ENCODE assay signal across 8 cellular contexts in the genomic region with DNA sequence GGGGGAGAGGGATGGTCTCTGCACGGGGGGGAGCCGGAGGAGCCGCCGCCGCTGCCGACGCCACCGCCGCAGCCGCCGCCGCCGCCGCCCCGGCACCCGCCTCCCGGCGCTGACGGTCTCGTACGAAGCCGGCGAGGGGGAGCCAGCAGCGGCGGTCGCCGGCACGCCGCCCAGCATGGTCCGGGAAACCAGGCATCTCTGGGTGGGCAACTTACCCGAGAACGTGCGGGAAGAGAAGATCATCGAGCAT. TPM values are rescaled to one million over a fixed set of nuclear protein-coding genes. Genes with fewer than 3 reads are reported as not detected.
DNase-seq lines count a peak whose midpoint lies in the region; ATAC-seq, FAIRE-seq and TF ChIP-seq lines count a peak whose summit lies in the region.

No MANE protein-coding gene starts in this region.

- H3K4me2 ChIP-seq in A549 (peak overlapping the region; percentile 96), mammary epithelial cell (ENCODE audit: insufficient read depth, low read depth, low read length) (peak overlapping the region; percentile 80)

- BruUV-seq in mammary epithelial cell (replicated peaks; lab: Mats Ljungman, UMichigan) = no TSS peak

- TF ChIP-seq CTCF in A549 (IDR thresholded peaks at IDR 0.05) (no peak), HL-60 (IDR thresholded peaks at IDR 0.05; ENCODE audit: insufficient read depth, low read length) (no peak), mammary epithelial cell (conservative IDR thresholded peaks at IDR 0.05 in 1 of 2, IDR thresholded peaks at IDR 0.05 in 1 of 2; ENCODE audit: extremely low read depth in 1 of 2, insufficient read depth in 1 of 2, low read depth in 1 of 2, low read length in 2 of 2) (no peak), GM10248 (IDR thresholded peaks at IDR 0.05; ENCODE audit: control extremely low read depth, extremely low read depth, low read depth, missing control alignments) (no peak)

- peaks cover 67% of the 10 kb centered on the region for H3K79me2 ChIP-seq in mammary epithelial cell (ENCODE audit: insufficient read depth, low read length)

- DNase-seq in A549 (ENCODE audit: low read depth in 1 of 2, low spot score in 1 of 2) (no peak), HL-60 (ENCODE audit: low read depth in 1 of 2, low spot score in 1 of 2) (no peak), mammary epithelial cell (no peak), ecto neural progenitor cell (ENCODE audit: low spot score) (no peak), GM10248 (ENCODE audit: extremely low spot score) (no peak)
- DNase-seq in activated effector memory CD4-positive, alpha-beta T cell treated with anti-CD3 and anti-CD28 coated beads, Interleukin-2, amount 50 U/mL, for 16 hours = no peak

- dilution Hi-C loops in mammary epithelial cell (cut with HindIII; ENCODE audit: low sequenced_read_pairs) = no loop called here

- in situ Hi-C loops in mammary epithelial cell (cut with MboI; ENCODE audit: low sequenced_read_pairs in 2 of 2) = no loop called here

- no peaks in the 10 kb centered on the region for H3K36me3 ChIP-seq in mammary epithelial cell (ENCODE audit: insufficient read depth, low read length)
- no peaks in the 10 kb centered on the region for H3K36me3 ChIP-seq in mucosa of stomach (ENCODE audit: control insufficient read depth, insufficient read depth, low read length)

- CTCF ChIA-PET in A549 (lab: Yijun Ruan, JAX) (interaction anchor here (0.9 to 1.5 kb wide), 5 partner anchors 14 to 48 kb away, joined by 3 to 4 read pairs (median 4); no protein-coding TSS in a partner anchor), mammary epithelial cell (lab: Charles Lee; ENCODE audit: low non-redundant PET) (no interaction called here), GM10248 (lab: Yijun Ruan, JAX) (interaction anchor here (0.8 to 2.8 kb wide), 4 partner anchors 9 to 151 kb away, joined by 3 to 16 read pairs (median 3); no protein-coding TSS in a partner anchor)

- TF ChIP-seq RAD21 in A549 (conservative IDR thresholded peaks at IDR 0.05 in 1 of 2, IDR thresholded peaks at IDR 0.05 in 1 of 2) = no peak

- WGBS in A549 (ENCODE audit: missing lambda C conversion rate) = no CpG with 5 or more reads among the region's 34 CpGs
- WGBS in mammary epithelial cell (ENCODE audit: low coverage, missing lambda C conversion rate) = 0% methylated on average over 2 of the region's 34 CpGs

- intact Hi-C loops in mammary epithelial cell (cut with micrococcal nuclease) = loop anchor here (1.0 to 5.0 kb wide), 3 partner anchors 12 to 166 kb away; a partner anchor contains a TSS

- no peak for TF ChIP-seq EP300 in A549 (IDR thresholded peaks at IDR 0.05)

- no peak for FAIRE-seq in A549 (lab: Jason Lieb, UNC)

- no peaks in the 10 kb centered on the region for H4K20me1 ChIP-seq in mammary epithelial cell (ENCODE audit: insufficient read depth, low read length)

- peak overlapping the region; percentile 63 for H2AFZ ChIP-seq in mammary epithelial cell (ENCODE audit: low read depth, low read length)

- POLR2A ChIA-PET in A549 (lab: Yijun Ruan, JAX) = interaction anchor here (0.8 to 4.4 kb wide), 12 partner anchors 9 to 102 kb away, joined by 3 to 30 read pairs (median 4); no protein-coding TSS in a partner anchor
- POLR2A ChIA-PET in GM10248 (lab: Yijun Ruan, JAX) = interaction anchor here (0.9 to 2.0 kb wide), 3 partner anchors 10 to 14 kb away, joined by 3 to 24 read pairs (median 3); no protein-coding TSS in a partner anchor

- ATAC-seq in A549 (no peak), HG03135 (IDR thresholded peaks at IDR 0.05; ENCODE audit: unreplicated experiment) (no peak)

- H3K4me3 ChIP-seq in A549 = peak overlapping the region; percentile 99
- peak overlapping the region; percentile 67 for H3K4me3 ChIP-seq in HL-60 (replicated peaks; ENCODE audit: insufficient read depth, low read length)
- H3K4me3 ChIP-seq in mammary epithelial cell (replicated peaks in 1 of 3; ENCODE audit: insufficient read depth in 1 of 3, low read depth in 2 of 3, low read length in 3 of 3) = peak overlapping the region; percentile 69 to 98 (median 87)
- H3K4me3 ChIP-seq in mucosa of stomach (ENCODE audit: low read length) = peak overlapping the region; percentile 80

- no peaks in the 10 kb centered on the region for H3K9me3 ChIP-seq in A549
- H3K9me3 ChIP-seq in mammary epithelial cell (replicated peaks; ENCODE audit: insufficient read depth, low read length) = no peaks in the 10 kb centered on the region
- no peaks in the 10 kb centered on the region for H3K9me3 ChIP-seq in mucosa of stomach (ENCODE audit: control insufficient read depth, low read length)

- peak overlapping the region; percentile 100 for H3K9ac ChIP-seq in mammary epithelial cell (ENCODE audit: insufficient read depth, low read length)
- H3K9ac ChIP-seq in mucosa of stomach (ENCODE audit: low read length) = peak overlapping the region; percentile 94

- peak overlapping the region; percentile 98 to 100 for H3K27ac ChIP-seq in A549
- H3K27ac ChIP-seq in HL-60 (replicated peaks) = peak overlapping the region; percentile 75
- peak overlapping the region; percentile 98 for H3K27ac ChIP-seq in mammary epithelial cell (ENCODE audit: insufficient read depth, low read depth, low read length)

- H3K4me1 ChIP-seq in A549 (peaks cover 35% of the 10 kb centered on the region), mammary epithelial cell (ENCODE audit: insufficient read depth, low read length) (peaks cover 29% of the 10 kb centered on the region), mucosa of stomach (ENCODE audit: control insufficient read depth, insufficient read depth, low read length) (peaks cover 15% of the 10 kb centered on the region)

- TF ChIP-seq POLR2A in A549 (IDR thresholded peaks at IDR 0.05; ENCODE audit: low read length) = no peak

- H3K27me3 ChIP-seq in HL-60 (ENCODE audit: insufficient read depth, poor library complexity, severe bottlenecking) = no peaks in the 10 kb centered on the region
- H3K27me3 ChIP-seq in mammary epithelial cell (ENCODE audit: insufficient read depth, low read length) = no peaks in the 10 kb centered on the region
- H3K27me3 ChIP-seq in mucosa of stomach (ENCODE audit: control insufficient read depth, insufficient read depth, low read length) = no peaks in the 10 kb centered on the region

TF ChIP-seq in A549, 52 proteins besides CTCF, POLR2A, EP300 and RAD21:
- TF ChIP-seq BHLHE40 (IDR thresholded peaks at IDR 0.05; ENCODE audit: low read depth, low read length) (no peak), TP53 (CRISPR knock-in tag; IDR thresholded peaks at IDR 0.05) (no peak), CEBPB (IDR thresholded peaks at IDR 0.05) (no peak), ZC3H11A (IDR thresholded peaks at IDR 0.05) (no peak), EHF (CRISPR knock-in tag; IDR thresholded peaks at IDR 0.05) (no peak), JUN (IDR thresholded peaks at IDR 0.05) (0 out of 5 replicates have a peak, but pooled peaks of 1 of the 2 experiments have one; percentile 13), NPAS2 (CRISPR knock-in tag; IDR thresholded peaks at IDR 0.05; ENCODE audit: borderline replicate concordance) (no peak), CBX2 (IDR thresholded peaks at IDR 0.05; ENCODE audit: borderline replicate concordance, low read depth) (no peak)
- TF ChIP-seq, protein P1, sequence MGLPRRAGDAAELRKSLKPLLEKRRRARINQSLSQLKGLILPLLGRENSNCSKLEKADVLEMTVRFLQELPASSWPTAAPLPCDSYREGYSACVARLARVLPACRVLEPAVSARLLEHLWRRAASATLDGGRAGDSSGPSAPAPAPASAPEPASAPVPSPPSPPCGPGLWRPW (IDR thresholded peaks at IDR 0.05) = no peak
- TF ChIP-seq, protein P2, sequence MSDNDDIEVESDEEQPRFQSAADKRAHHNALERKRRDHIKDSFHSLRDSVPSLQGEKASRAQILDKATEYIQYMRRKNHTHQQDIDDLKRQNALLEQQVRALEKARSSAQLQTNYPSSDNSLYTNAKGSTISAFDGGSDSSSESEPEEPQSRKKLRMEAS (IDR thresholded peaks at IDR 0.05) = 0 out of 2 replicates have a peak, but pooled peaks have one; percentile 4

RNA-seq across cellular contexts. Expression of a gene that starts 0.3 kb away (rescaled TPM):
- polyA plus RNA-seq in A549 (2011; rRNA removed) (7.0 and 14.3 TPM in 2 replicates), A549 (2017; fragmentation: RNase III; extraction: RNeasy Plus Mini Kit Qiagen cat#74134 plus additional on column Dnase treatment) (12.2 to 21.2 TPM (median 15.5 TPM) in 3 replicates), mammary epithelial cell (6.5 TPM)
- 7.2 and 10.8 TPM in 2 replicates for polyA plus RNA-seq in A549 (2012; cell fraction: cytosol; rRNA removed)
- 41.3 and 43.5 TPM in 2 replicates for polyA plus RNA-seq in A549 (2012; cell fraction: nucleus; rRNA removed)
- 32.0 and 34.5 TPM in 2 replicates for polyA minus RNA-seq in A549 (2011; rRNA and poly(A)+ RNA removed)
- 10 to 100 TPM; 32.3 to 48.1 TPM for total RNA-seq in mammary epithelial cell
- 37.1 TPM for polyA minus RNA-seq in mammary epithelial cell

RNA-seq across cellular contexts. Expression of a gene that starts 40.4 kb away (rescaled TPM):
- polyA plus RNA-seq in A549 (2011; rRNA removed) (2.0 and 4.1 TPM in 2 replicates), A549 (2017; fragmentation: RNase III; extraction: RNeasy Plus Mini Kit Qiagen cat#74134 plus additional on column Dnase treatment) (0.64 to 1.2 TPM (median 0.68 TPM) in 3 replicates), mammary epithelial cell (1.9 TPM)
- polyA plus RNA-seq in A549 (2012; cell fraction: cytosol; rRNA removed) = 1.6 and 2.1 TPM in 2 replicates
- 0.46 and 0.81 TPM in 2 replicates for polyA plus RNA-seq in A549 (2012; cell fraction: nucleus; rRNA removed)
- polyA minus RNA-seq in A549 (2011; rRNA and poly(A)+ RNA removed) = 0.37 and 0.54 TPM in 2 replicates
- 1 to 10 TPM; 1.2 to 1.3 TPM for total RNA-seq in mammary epithelial cell
- not detected for polyA minus RNA-seq in mammary epithelial cell
